Comparison of ENCODE assay signal across 25 cellular contexts in genomic region chr5:168695436-168695835, GRCh38.
"Had no signal": no experiment of that assay in that cellular context is flagged by ENCODE, and none has a peak within 500 bp of the region (broad histone marks: within the 10 kb centered on the region; RNA-seq: fewer than 3 reads in every experiment).

No MANE protein-coding gene starts in this region.

- DNase-seq: colonic mucosa; cortex of kidney; dermis blood vessel endothelial cell; dorsolateral prefrontal cortex; effector CD4-positive, alpha-beta T cell; effector CD8-positive, alpha-beta T cell; effector memory CD4-positive, alpha-beta T cell; effector memory CD8-positive, alpha-beta T cell; endodermal cell; erythroblast; esophagus squamous epithelium; foreskin fibroblast; foreskin keratinocyte; gastrocnemius medialis; glutamatergic neuron; head of caudate nucleus; heart left ventricle; heart right ventricle had no signal

- H3K27ac Mint-ChIP-seq: dendritic cell treated with granulocyte-macrophage colony-stimulating factor and Interleukin-4, amounts not matched to agents 40 ng/mL and 50 ng/mL, for 4 days; effector memory CD8-positive, alpha-beta T cell had no signal

- H3K27ac ChIP-seq: colonic mucosa, coronary artery, dorsolateral prefrontal cortex, epithelial cell of prostate, foreskin keratinocyte, gastrocnemius medialis, gastroesophageal sphincter, hepatocyte had no signal

- H3K9me3 Mint-ChIP-seq: dendritic cell treated with granulocyte-macrophage colony-stimulating factor and Interleukin-4, amounts not matched to agents 40 ng/mL and 50 ng/mL, for 4 days; effector memory CD8-positive, alpha-beta T cell; endodermal cell had no signal

- H3K36me3 ChIP-seq: colonic mucosa, esophagus squamous epithelium, gastrocnemius medialis, heart left ventricle, heart right ventricle had no signal

- H3K27me3 ChIP-seq: colonic mucosa, esophagus muscularis mucosa, foreskin keratinocyte, gastrocnemius medialis, gastroesophageal sphincter, heart left ventricle, hepatocyte had no signal

- H3K4me3 ChIP-seq: colonic mucosa, coronary artery, dorsolateral prefrontal cortex, esophagus muscularis mucosa, esophagus squamous epithelium, gastrocnemius medialis, gastroesophageal sphincter, heart left ventricle, heart right ventricle, hepatocyte had no signal

- H3K4me3 Mint-ChIP-seq: dendritic cell treated with granulocyte-macrophage colony-stimulating factor and Interleukin-4, amounts not matched to agents 40 ng/mL and 50 ng/mL, for 4 days; effector memory CD8-positive, alpha-beta T cell; endodermal cell had no signal

- ATAC-seq: effector memory CD8-positive, alpha-beta T cell; esophagus mucosa; foreskin keratinocyte; gastrocnemius medialis; gastroesophageal sphincter; heart left ventricle; heart right ventricle had no signal

- H3K4me1 ChIP-seq: colonic mucosa, foreskin keratinocyte had no signal

- H3K9me3 ChIP-seq: colonic mucosa, esophagus muscularis mucosa, esophagus squamous epithelium, gastrocnemius medialis, gastroesophageal sphincter, heart left ventricle, heart right ventricle had no signal
